In the genomic region with DNA sequence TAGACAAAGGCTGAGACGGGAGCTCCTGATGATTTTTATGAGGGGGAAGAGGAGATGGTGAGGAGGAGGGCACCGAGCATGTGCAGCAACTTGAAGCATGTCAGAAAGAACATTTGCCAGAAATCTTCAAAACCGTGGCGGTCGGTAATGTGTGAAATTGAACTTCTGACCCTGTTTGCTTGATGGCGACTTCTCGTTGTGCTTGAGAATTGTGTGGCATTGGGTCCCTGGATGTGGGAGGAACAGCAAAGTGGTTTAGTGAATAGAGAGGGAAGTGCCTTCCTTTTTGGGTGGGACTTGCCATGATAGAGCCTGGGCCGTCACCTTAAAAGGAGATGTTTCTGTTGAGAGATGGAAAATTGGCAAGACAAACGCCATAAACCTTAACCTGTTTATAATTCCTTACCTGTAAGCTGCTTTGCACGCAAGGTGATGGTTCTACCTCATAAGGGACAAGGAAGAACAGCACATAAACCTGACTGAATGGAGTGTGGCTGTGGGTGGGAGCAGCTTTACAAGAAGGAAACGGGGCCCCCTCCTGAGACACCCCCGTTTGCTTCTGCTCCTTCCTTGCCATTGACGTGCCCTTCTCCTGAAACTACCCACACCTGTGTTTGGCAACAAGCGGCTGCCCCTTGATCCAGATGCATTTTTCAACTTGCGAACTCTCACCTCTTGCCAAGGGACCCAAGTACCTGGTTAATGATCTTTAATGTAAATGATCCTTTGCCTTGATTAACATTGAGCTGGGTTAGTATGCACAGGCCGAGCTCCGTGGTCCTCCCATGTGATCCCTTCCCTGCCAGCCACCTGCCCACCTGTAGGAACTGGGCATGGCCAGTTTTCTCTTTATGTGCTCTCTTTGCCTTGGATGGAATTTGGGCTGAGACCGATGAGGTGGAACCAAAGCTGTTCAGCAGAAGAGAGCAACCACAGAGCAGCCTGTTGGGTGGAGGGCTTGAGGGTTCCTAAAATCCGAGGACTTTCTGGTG, we compare ENCODE assay signal across 1 cellular context.
TF ChIP-seq lines count a peak whose summit lies in the region.

No MANE protein-coding gene starts in this region.

TF ChIP-seq in HCT116, 20 proteins besides CTCF, POLR2A, EP300 and RAD21 (continued from another document):
- TF ChIP-seq, protein P1, sequence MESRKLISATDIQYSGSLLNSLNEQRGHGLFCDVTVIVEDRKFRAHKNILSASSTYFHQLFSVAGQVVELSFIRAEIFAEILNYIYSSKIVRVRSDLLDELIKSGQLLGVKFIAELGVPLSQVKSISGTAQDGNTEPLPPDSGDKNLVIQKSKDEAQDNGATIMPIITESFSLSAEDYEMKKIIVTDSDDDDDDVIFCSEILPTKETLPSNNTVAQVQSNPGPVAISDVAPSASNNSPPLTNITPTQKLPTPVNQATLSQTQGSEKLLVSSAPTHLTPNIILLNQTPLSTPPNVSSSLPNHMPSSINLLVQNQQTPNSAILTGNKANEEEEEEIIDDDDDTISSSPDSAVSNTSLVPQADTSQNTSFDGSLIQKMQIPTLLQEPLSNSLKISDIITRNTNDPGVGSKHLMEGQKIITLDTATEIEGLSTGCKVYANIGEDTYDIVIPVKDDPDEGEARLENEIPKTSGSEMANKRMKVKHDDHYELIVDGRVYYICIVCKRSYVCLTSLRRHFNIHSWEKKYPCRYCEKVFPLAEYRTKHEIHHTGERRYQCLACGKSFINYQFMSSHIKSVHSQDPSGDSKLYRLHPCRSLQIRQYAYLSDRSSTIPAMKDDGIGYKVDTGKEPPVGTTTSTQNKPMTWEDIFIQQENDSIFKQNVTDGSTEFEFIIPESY (IDR thresholded peaks at IDR 0.05; ENCODE audit: extremely low read depth, insufficient replicate concordance, low read length): no peak
- TF ChIP-seq ZNF274 (IDR thresholded peaks at IDR 0.05; ENCODE audit: low read depth, low read length) (no peak), SP1 (IDR thresholded peaks at IDR 0.05; ENCODE audit: low read depth) (no peak), EZH2phosphoT487 (IDR thresholded peaks at IDR 0.05; ENCODE audit: borderline replicate concordance) (no peak), EZH2 (IDR thresholded peaks at IDR 0.05) (no peak)
- TF ChIP-seq, protein P2, sequence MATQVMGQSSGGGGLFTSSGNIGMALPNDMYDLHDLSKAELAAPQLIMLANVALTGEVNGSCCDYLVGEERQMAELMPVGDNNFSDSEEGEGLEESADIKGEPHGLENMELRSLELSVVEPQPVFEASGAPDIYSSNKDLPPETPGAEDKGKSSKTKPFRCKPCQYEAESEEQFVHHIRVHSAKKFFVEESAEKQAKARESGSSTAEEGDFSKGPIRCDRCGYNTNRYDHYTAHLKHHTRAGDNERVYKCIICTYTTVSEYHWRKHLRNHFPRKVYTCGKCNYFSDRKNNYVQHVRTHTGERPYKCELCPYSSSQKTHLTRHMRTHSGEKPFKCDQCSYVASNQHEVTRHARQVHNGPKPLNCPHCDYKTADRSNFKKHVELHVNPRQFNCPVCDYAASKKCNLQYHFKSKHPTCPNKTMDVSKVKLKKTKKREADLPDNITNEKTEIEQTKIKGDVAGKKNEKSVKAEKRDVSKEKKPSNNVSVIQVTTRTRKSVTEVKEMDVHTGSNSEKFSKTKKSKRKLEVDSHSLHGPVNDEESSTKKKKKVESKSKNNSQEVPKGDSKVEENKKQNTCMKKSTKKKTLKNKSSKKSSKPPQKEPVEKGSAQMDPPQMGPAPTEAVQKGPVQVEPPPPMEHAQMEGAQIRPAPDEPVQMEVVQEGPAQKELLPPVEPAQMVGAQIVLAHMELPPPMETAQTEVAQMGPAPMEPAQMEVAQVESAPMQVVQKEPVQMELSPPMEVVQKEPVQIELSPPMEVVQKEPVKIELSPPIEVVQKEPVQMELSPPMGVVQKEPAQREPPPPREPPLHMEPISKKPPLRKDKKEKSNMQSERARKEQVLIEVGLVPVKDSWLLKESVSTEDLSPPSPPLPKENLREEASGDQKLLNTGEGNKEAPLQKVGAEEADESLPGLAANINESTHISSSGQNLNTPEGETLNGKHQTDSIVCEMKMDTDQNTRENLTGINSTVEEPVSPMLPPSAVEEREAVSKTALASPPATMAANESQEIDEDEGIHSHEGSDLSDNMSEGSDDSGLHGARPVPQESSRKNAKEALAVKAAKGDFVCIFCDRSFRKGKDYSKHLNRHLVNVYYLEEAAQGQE (IDR thresholded peaks at IDR 0.05; ENCODE audit: low read depth): no peak
TF ChIP-seq in HCT116: peak in this region for 0.
